In genomic region chr5:151771259-151772028, GRCh38 we compare ENCODE assay signal across 8 cellular contexts. TPM values are rescaled to one million over a fixed set of nuclear protein-coding genes. Genes with fewer than 3 reads are reported as not detected.
DNase-seq lines count a peak whose midpoint lies in the region; TF ChIP-seq lines count a peak whose summit lies in the region.

G3BP1 (plus strand) TSS chr5:151771954; CDS start chr5:151786621, 14,667 bp downstream.

- peak within 1 kb of the TSS; percentile 77 for H3K4me3 Mint-ChIP-seq in activated naive CD4-positive, alpha-beta T cell treated with anti-CD3 and anti-CD28 coated beads for 36 hours

- no peaks in the 10 kb centered on the region for H3K27me3 Mint-ChIP-seq in activated naive CD4-positive, alpha-beta T cell treated with anti-CD3 and anti-CD28 coated beads for 36 hours (ENCODE audit: low read depth)

- H3K36me3 ChIP-seq in GM06990 (ENCODE audit: control insufficient read depth, insufficient read depth, low read length): no peaks in the 10 kb centered on the region
- H3K36me3 ChIP-seq in neuron (ENCODE audit: insufficient read depth, low read length): no peaks in the 10 kb centered on the region
- H3K36me3 ChIP-seq in subcutaneous abdominal adipose tissue (ENCODE audit: control insufficient read depth in 5 of 5, insufficient read depth in 5 of 5, low read length in 5 of 5): no peaks in the 10 kb centered on the region

- H3K4me3 ChIP-seq in GM06990 (replicated peaks; ENCODE audit: low read depth, low read length): peak within 1 kb of the TSS; percentile 96
- H3K4me3 ChIP-seq in HFF-Myc (replicated peaks; ENCODE audit: low read depth, low read length): peak within 1 kb of the TSS; percentile 85
- H3K4me3 ChIP-seq in neuron (ENCODE audit: low read length): peak within 1 kb of the TSS; percentile 94
- H3K4me3 ChIP-seq in subcutaneous abdominal adipose tissue (ENCODE audit: low read depth in 1 of 5, low read length in 5 of 5): peak within 1 kb of the TSS; percentile 74 to 98 (median 94)

- peak within 1 kb of the TSS; percentile 87 to 95 (median 92) for H3K9ac ChIP-seq in subcutaneous abdominal adipose tissue (ENCODE audit: low read length in 5 of 5)

- intact Hi-C loops in activated naive CD4-positive, alpha-beta T cell treated with anti-CD3 and anti-CD28 coated beads for 36 hours (cut with micrococcal nuclease): loop anchor here (1.0 to 10.0 kb wide), 16 partner anchors 13 to 1361 kb away; partner anchors contain the start of genes ATOX1, SLC36A1 and TNIP1

- peak within 1 kb of the TSS; percentile 99 for H3K27ac ChIP-seq in subcutaneous abdominal adipose tissue (ENCODE audit: low read depth, low read length)

- no peaks in the 10 kb centered on the region for H3K9me3 ChIP-seq in neuron (ENCODE audit: low read length)
- H3K9me3 ChIP-seq in subcutaneous abdominal adipose tissue (ENCODE audit: control insufficient read depth in 5 of 5, low read length in 5 of 5): no peaks in the 10 kb centered on the region

- peaks cover 24% of the 10 kb centered on the region for H3K36me3 Mint-ChIP-seq in activated naive CD4-positive, alpha-beta T cell treated with anti-CD3 and anti-CD28 coated beads for 36 hours (ENCODE audit: low read depth)

- peak within 1 kb of the TSS; percentile 70 for H3K27ac Mint-ChIP-seq in activated naive CD4-positive, alpha-beta T cell treated with anti-CD3 and anti-CD28 coated beads for 36 hours

- peak within 1 kb of the TSS; percentile 42 for H2AFZ ChIP-seq in neuron (ENCODE audit: low read depth, low read length)

- no peaks in the 10 kb centered on the region for H3K9me3 Mint-ChIP-seq in activated naive CD4-positive, alpha-beta T cell treated with anti-CD3 and anti-CD28 coated beads for 36 hours

- H3K4me1 Mint-ChIP-seq in activated naive CD4-positive, alpha-beta T cell treated with anti-CD3 and anti-CD28 coated beads for 36 hours (ENCODE audit: low read depth): peaks cover 33% of the 10 kb centered on the region

- CTCF ChIA-PET in activated naive CD4-positive, alpha-beta T cell treated with anti-CD3 and anti-CD28 coated beads for 36 hours (lab: Charles Lee): interaction anchor here (0.6 to 3.6 kb wide), 20 partner anchors 14 to 329 kb away, joined by 3 to 34 read pairs (median 5); partner anchors contain the start of gene SLC36A1

- no peaks in the 10 kb centered on the region for H3K27me3 ChIP-seq in GM06990 (replicated peaks; ENCODE audit: control insufficient read depth, insufficient read depth, low read length)
- H3K27me3 ChIP-seq in neuron (ENCODE audit: insufficient read depth, low read length): no peaks in the 10 kb centered on the region
- no peaks in the 10 kb centered on the region for H3K27me3 ChIP-seq in subcutaneous abdominal adipose tissue (ENCODE audit: control insufficient read depth in 5 of 5, insufficient read depth in 4 of 5, low read length in 5 of 5)

- peak; percentile 67 for TF ChIP-seq CTCF in GM06990 (IDR thresholded peaks at IDR 0.05; ENCODE audit: insufficient read depth, low read length, poor library complexity, severe bottlenecking)
- TF ChIP-seq CTCF in HFF-Myc (IDR thresholded peaks at IDR 0.05; ENCODE audit: low read depth, low read length, missing control alignments): peak; percentile 66

- peak; percentile 99 for DNase-seq in GM06990 (ENCODE audit: extremely low read depth, insufficient read length)
- DNase-seq in HFF-Myc (ENCODE audit: extremely low read depth, low read depth): peak; percentile 100
- peak; percentile 100 for DNase-seq in NAMALWA (ENCODE audit: low spot score)
- DNase-seq in SK-N-DZ (ENCODE audit: low spot score): peak; percentile 100
- peak; percentile 100 for DNase-seq in activated naive CD4-positive, alpha-beta T cell treated with anti-CD3 and anti-CD28 coated beads for 36 hours
- peak; percentile 100 for DNase-seq in foreskin melanocyte

- H3K4me1 ChIP-seq in neuron (ENCODE audit: insufficient read depth, low read length) (peaks cover 42% of the 10 kb centered on the region), subcutaneous abdominal adipose tissue (ENCODE audit: control insufficient read depth in 5 of 5, insufficient read depth in 5 of 5, low read length in 5 of 5) (peaks cover 6 to 58% (median 55%) of the 10 kb centered on the region in 5 donors)

RNA-seq across cellular contexts. Expression of gene G3BP1, which starts in this region (rescaled TPM):
- 142 and 171 TPM in 2 replicates for polyA plus RNA-seq in SK-N-DZ (2014; cell fraction: cytosol; rRNA removed)
- 75.6 and 89.6 TPM in 2 replicates for polyA plus RNA-seq in SK-N-DZ (2014; cell fraction: nucleus; rRNA removed)
- 100 to 1,000 TPM; 220 to 241 TPM for total RNA-seq in activated naive CD4-positive, alpha-beta T cell treated with anti-CD3 and anti-CD28 coated beads for 36 hours

Comparison
In these comparisons a context has a peak if more than half of its experiments do, and no peak if none do; other contexts are left out.
1. Peak in every context shown above with its lines: DNase-seq, H3K4me3 ChIP-seq and H3K27ac ChIP-seq.